In the genomic region with DNA sequence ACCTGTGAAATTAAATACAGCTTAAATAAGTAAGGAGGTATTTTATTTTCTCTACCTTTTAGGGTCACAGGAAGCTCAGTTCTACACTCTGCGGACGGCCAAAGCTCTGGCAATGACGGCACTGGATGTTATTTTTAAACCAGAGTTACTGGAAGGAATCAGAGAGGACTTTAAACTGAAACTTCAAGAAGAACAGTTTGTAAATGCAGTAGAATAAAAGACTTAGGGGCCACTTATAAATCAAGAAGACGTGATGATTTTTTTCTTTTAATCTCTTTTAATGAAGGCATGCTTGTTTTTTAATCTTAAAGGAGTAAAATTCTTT, we compare ENCODE assay signal across 26 cellular contexts. TPM values are rescaled to one million over a fixed set of nuclear protein-coding genes. Genes with fewer than 3 reads are reported as not detected.
A peak's percentile ranks its signal among the peaks of the same experiment; 100 is the strongest.
DNase-seq lines count a peak whose midpoint lies in the region; ATAC-seq and TF ChIP-seq lines count a peak whose summit lies in the region.
"Had no signal": no experiment of that assay in that cellular context is flagged by ENCODE, and none has a peak within 500 bp of the region (broad histone marks: within the 10 kb centered on the region; RNA-seq: fewer than 3 reads in every experiment).

No MANE protein-coding gene starts in this region.

- WGBS in ovary, 3 donors, result 26 to 38% (median 28%) methylated on average over 4 of the region's 4 CpGs

- H3K27ac ChIP-seq in coronary artery (peak overlapping the region; percentile 92), ovary (peak overlapping the region; percentile 30 to 32)
- H3K27ac ChIP-seq: BLaER1 treated with 17β-estradiol and CSF1 and Interleukin-3, amounts not matched to agents 10 nM and 100 nM had no signal

- H3K27me3 ChIP-seq in ovary (no peaks in the 10 kb centered on the region), BE2C (no peaks in the 10 kb centered on the region)
- H3K27me3 ChIP-seq: adrenal gland; BLaER1 treated with 17β-estradiol and CSF1 and Interleukin-3, amounts not matched to agents 10 nM and 100 nM; dorsolateral prefrontal cortex had no signal

- H3K4me3 ChIP-seq in coronary artery, result peak overlapping the region; percentile 40
- H3K4me3 ChIP-seq in ovary, result no peak overlapping the region
- no peak overlapping the region for H3K4me3 ChIP-seq in BE2C (ENCODE audit: low read depth, low read length)
- H3K4me3 ChIP-seq: adrenal gland; BLaER1 treated with 17β-estradiol and CSF1 and Interleukin-3, amounts not matched to agents 10 nM and 100 nM; dorsolateral prefrontal cortex had no signal

- ATAC-seq in left ventricle myocardium superior, result peak; percentile 94
- ATAC-seq: activated T-cell treated with anti-CD3 and anti-CD28 coated beads, Interleukin-2, amount 50 U/mL, for 4 hours had no signal

- TF ChIP-seq EP300 in ovary (IDR thresholded peaks at IDR 0.05), result no peak

- H3K4me1 ChIP-seq in ovary (ENCODE audit: insufficient read depth) (peaks cover 1% of the 10 kb centered on the region), BE2C (no peaks in the 10 kb centered on the region)
- H3K4me1 ChIP-seq: adrenal gland; BLaER1 treated with 17β-estradiol and CSF1 and Interleukin-3, amounts not matched to agents 10 nM and 100 nM had no signal

- intact Hi-C loops in left ventricle myocardium superior (cut with micrococcal nuclease), result no loop called here
- intact Hi-C loops in ovary (cut with DNase I), result no loop called here

- no peak for TF ChIP-seq POLR2A in ovary (IDR thresholded peaks at IDR 0.05)

- DNase-seq in coronary artery (ENCODE audit: low spot score), result no peak
- peak; percentile 36 for DNase-seq in left ventricle myocardium superior
- DNase-seq in ovary, result peak in 1 of 5 donors; percentile 39
- peak; percentile 49 for DNase-seq in stromal cell of bone marrow (ENCODE audit: low read depth)
- DNase-seq in activated CD8-positive, alpha-beta memory T cell treated with anti-CD3 and anti-CD28 coated beads, Interleukin-2, amount 50 U/mL, for 48 hours, result no peak
- DNase-seq in BE2C, result no peak
- no peak for DNase-seq in DMS79 (lab: John Stamatoyannopoulos, UW)
- DNase-seq in GOT3 (lab: John Stamatoyannopoulos, UW), result no peak
- DNase-seq: activated CD8-positive, alpha-beta memory T cell treated with anti-CD3 and anti-CD28 coated beads for 24 hours; activated naive CD4-positive, alpha-beta T cell; activated T-cell treated with anti-CD3 and anti-CD28 coated beads, Interleukin-2, amount 50 U/mL, for 4 hours; adrenal gland; dorsolateral prefrontal cortex; kidney glomerular epithelial cell; NCI-H1417; NCI-H2107; NCI-H510A; nephron progenitor cell; stimulated activated CD4-positive, alpha-beta T cell treated with anti-CD3 and anti-CD28 coated beads, Interleukin-4, amount 100 ng/mL, for 24 hours; stimulated activated naive CD4-positive, alpha-beta T cell treated with Interleukin-2 at 50 U/mL for 16 hours had no signal

- TF ChIP-seq CTCF in coronary artery (IDR thresholded peaks at IDR 0.05), result no peak
- TF ChIP-seq CTCF in ovary (IDR thresholded peaks at IDR 0.05), result no peak
- no peak for TF ChIP-seq CTCF in BE2C (IDR thresholded peaks at IDR 0.05; ENCODE audit: low read depth, low read length)

- no peaks in the 10 kb centered on the region for H3K9me3 ChIP-seq in ovary
- H3K9me3 ChIP-seq in BE2C, result no peaks in the 10 kb centered on the region
- H3K9me3 ChIP-seq: adrenal gland; BLaER1 treated with 17β-estradiol and CSF1 and Interleukin-3, amounts not matched to agents 10 nM and 100 nM had no signal

- no peaks in the 10 kb centered on the region for H3K36me3 ChIP-seq in ovary
- H3K36me3 ChIP-seq in BE2C, result peaks cover 51% of the 10 kb centered on the region

RNA-seq across cellular contexts. Expression of gene PM20D2, which starts 16.2 kb away (rescaled TPM):
- total RNA-seq in left ventricle myocardium superior (11.8 TPM), ovary (10 to 100 TPM; 18.4 to 32.0 (median 27.7) TPM)
- polyA plus RNA-seq in ovary, result 10 to 100 TPM; 10.0 to 19.5 TPM
- 7.2 TPM for polyA plus RNA-seq in BE2C (2012; ENCODE audit: insufficient read depth, insufficient read length, low read depth)

RNA-seq across cellular contexts. Expression of gene SRSF12, which starts 44.1 kb away (rescaled TPM):
- total RNA-seq in left ventricle myocardium superior (0.07 TPM), ovary (1 to 10 TPM in 6 of 7 donors, under 1 TPM in 1; 0.83 to 9.8 (median 3.2) TPM)
- polyA plus RNA-seq in ovary, result 1 to 10 TPM; 1.1 to 1.9 TPM
- polyA plus RNA-seq in BE2C (2012; ENCODE audit: insufficient read depth, insufficient read length, low read depth), result 4.6 TPM
- total RNA-seq: H4 had no signal

RNA-seq across cellular contexts. Expression of gene GABRR1, which starts 55.1 kb away (rescaled TPM):
- total RNA-seq in left ventricle myocardium superior (not detected), ovary (not detected)
- under 1 TPM in 1 of 2 donors, not detected in 1; 0.07 TPM for polyA plus RNA-seq in ovary
- polyA plus RNA-seq in BE2C (2012; ENCODE audit: insufficient read depth, insufficient read length, low read depth), result not detected
- total RNA-seq: activated T-cell treated with anti-CD3 and anti-CD28 coated beads, Interleukin-2, amount 50 U/mL, for 4 hours; adrenal gland; dorsolateral prefrontal cortex; H4; mesenteric fat pad; progenitor cell of endocrine pancreas; ureter had no signal
- polyA plus RNA-seq: adrenal gland, IgD-negative memory B cell had no signal

Comparison
In these comparisons a context has a peak if more than half of its experiments do, and no peak if none do; other contexts are left out.
1. DNase-seq: peak in left ventricle myocardium superior (single experiment) and stromal cell of bone marrow (single experiment); none in coronary artery (single experiment), activated CD8-positive, alpha-beta memory T cell treated with anti-CD3 and anti-CD28 coated beads, Interleukin-2, amount 50 U/mL, for 48 hours (single experiment), BE2C (single experiment), DMS79 (single experiment) and GOT3 (single experiment).